ENCODE assay signal across 23 cellular contexts in the genomic region with DNA sequence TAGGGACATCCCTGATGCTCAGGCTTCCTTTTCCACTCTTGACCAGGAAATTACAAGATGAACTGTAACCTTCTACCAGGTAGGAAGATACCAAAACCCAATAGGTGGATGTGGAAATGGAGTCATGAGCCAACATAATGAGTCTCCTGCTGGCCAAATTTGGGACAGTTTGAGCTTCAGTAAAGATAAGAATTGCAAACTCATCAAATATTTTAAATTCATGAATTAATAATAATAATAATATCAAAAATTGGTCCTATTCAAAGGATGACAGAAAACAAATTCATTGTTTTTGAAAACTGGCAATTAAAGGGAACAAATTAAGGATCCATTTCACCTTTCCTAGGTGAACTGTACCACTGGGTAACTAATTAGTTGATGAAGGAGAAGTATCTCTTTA.
"Had no signal": no experiment of that assay in that cellular context is flagged by ENCODE, and none has a peak within 500 bp of the region (broad histone marks: within the 10 kb centered on the region; RNA-seq: fewer than 3 reads in every experiment).

No MANE protein-coding gene starts in this region.

- H3K4me3 ChIP-seq: colonic mucosa, esophagus muscularis mucosa, gastrocnemius medialis, heart right ventricle, left lung, lower lobe of right lung had no signal

- H3K27me3 ChIP-seq: colonic mucosa, esophagus muscularis mucosa, foreskin keratinocyte, gastrocnemius medialis, heart right ventricle, left lung had no signal

- H3K36me3 Mint-ChIP-seq: naive thymus-derived CD4-positive, alpha-beta T cell had no signal

- H3K4me1 Mint-ChIP-seq: naive thymus-derived CD4-positive, alpha-beta T cell had no signal

- FAIRE-seq: endothelial cell of umbilical vein, islet of Langerhans, keratinocyte had no signal

- H3K27me3 Mint-ChIP-seq: dendritic cell treated with granulocyte-macrophage colony-stimulating factor and Interleukin-4, amounts not matched to agents 40 ng/mL and 50 ng/mL, for 4 days had no signal

- H3K27ac ChIP-seq: colonic mucosa, esophagus muscularis mucosa, foreskin keratinocyte, gastrocnemius medialis, heart right ventricle, left lung, lower lobe of right lung had no signal

- H3K4me3 Mint-ChIP-seq: dendritic cell treated with granulocyte-macrophage colony-stimulating factor and Interleukin-4, amounts not matched to agents 40 ng/mL and 50 ng/mL, for 4 days; effector memory CD8-positive, alpha-beta T cell; endodermal cell; naive thymus-derived CD4-positive, alpha-beta T cell had no signal

- ATAC-seq: effector memory CD8-positive, alpha-beta T cell; foreskin keratinocyte; gastrocnemius medialis; heart right ventricle; left cardiac atrium; left lung; left ventricle myocardium superior; lower lobe of right lung; naive thymus-derived CD4-positive, alpha-beta T cell had no signal

- H3K36me3 ChIP-seq: colonic mucosa, esophagus muscularis mucosa, gastrocnemius medialis, heart right ventricle, left lung, lower lobe of right lung had no signal

- H3K4me1 ChIP-seq: colonic mucosa, esophagus muscularis mucosa, foreskin keratinocyte, gastrocnemius medialis, heart right ventricle, left lung, lower lobe of right lung had no signal

- H3K9me3 ChIP-seq: colonic mucosa, gastrocnemius medialis, lower lobe of right lung had no signal

- DNase-seq: colonic mucosa; cortex of kidney; effector CD8-positive, alpha-beta T cell; effector memory CD8-positive, alpha-beta T cell; endodermal cell; foreskin keratinocyte; gastrocnemius medialis; glutamatergic neuron; head of caudate nucleus; heart right ventricle; hippocampal formation; left cardiac atrium; left lung; left ventricle myocardium superior; lower lobe of right lung; mesenchymal stem cell; midbrain; naive thymus-derived CD4-positive, alpha-beta T cell had no signal

- H3K27ac Mint-ChIP-seq: dendritic cell treated with granulocyte-macrophage colony-stimulating factor and Interleukin-4, amounts not matched to agents 40 ng/mL and 50 ng/mL, for 4 days; effector memory CD8-positive, alpha-beta T cell; endodermal cell; naive thymus-derived CD4-positive, alpha-beta T cell had no signal
